In the genomic region with DNA sequence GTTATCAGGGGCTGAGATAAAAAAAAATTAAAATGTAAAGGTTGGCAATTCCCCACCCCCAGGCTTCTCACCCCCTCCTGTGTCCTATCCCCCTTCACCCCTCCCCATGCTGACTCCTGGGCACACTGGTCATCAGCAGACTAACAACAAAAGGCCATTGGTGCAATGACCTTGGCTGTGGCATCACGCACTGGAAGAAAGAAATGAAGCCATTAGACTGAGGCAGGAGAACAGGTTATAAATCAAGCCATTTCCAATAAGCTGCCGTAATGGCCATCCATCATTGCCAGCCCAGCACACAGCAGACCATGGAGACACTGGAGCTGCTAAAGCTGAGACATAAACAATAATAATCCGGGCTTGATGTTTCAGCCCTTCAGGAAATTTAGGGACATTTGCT, we compare ENCODE assay signal across 18 cellular contexts.
DNase-seq lines count a peak whose midpoint lies in the region; TF ChIP-seq lines count a peak whose summit lies in the region.
"Had no signal": no experiment of that assay in that cellular context is flagged by ENCODE, and none has a peak within 500 bp of the region (broad histone marks: within the 10 kb centered on the region; RNA-seq: fewer than 3 reads in every experiment).

No MANE protein-coding gene starts in this region.

- TF ChIP-seq CTCF in adrenal gland (IDR thresholded peaks at IDR 0.05) (no peak), progenitor cell of endocrine pancreas (IDR thresholded peaks at IDR 0.05; ENCODE audit: unreplicated experiment) (no peak), vagina (IDR thresholded peaks at IDR 0.05) (no peak)

- no peak overlapping the region for H3K4me3 ChIP-seq in adrenal gland
- no peak overlapping the region for H3K4me3 ChIP-seq in vagina
- H3K4me3 ChIP-seq: PC-9 had no signal

- peak overlapping the region; percentile 92 for H3K27ac Mint-ChIP-seq in progenitor cell of endocrine pancreas
- H3K27ac Mint-ChIP-seq: CD4-positive, CD25-positive, alpha-beta regulatory T cell; T-cell had no signal

- peaks cover 14% of the 10 kb centered on the region for H3K9me3 Mint-ChIP-seq in progenitor cell of endocrine pancreas (ENCODE audit: low read depth)

- H3K4me1 Mint-ChIP-seq in progenitor cell of endocrine pancreas (ENCODE audit: low read depth), result peaks cover 46% of the 10 kb centered on the region
- H3K4me1 Mint-ChIP-seq: CD4-positive, CD25-positive, alpha-beta regulatory T cell; T-cell had no signal

- intact Hi-C loops in adrenal gland (cut with DNase I) (no loop called here), vagina (cut with DNase I) (no loop called here)

- H3K36me3 Mint-ChIP-seq in progenitor cell of endocrine pancreas (ENCODE audit: insufficient read depth), result peaks cover 15% of the 10 kb centered on the region
- H3K36me3 Mint-ChIP-seq: CD4-positive, CD25-positive, alpha-beta regulatory T cell; T-cell had no signal

- 28 to 38% (median 31%) methylated on average over 3 of the region's 3 CpGs for WGBS in adrenal gland, 4 donors

- H3K27me3 Mint-ChIP-seq in progenitor cell of endocrine pancreas, result no peaks in the 10 kb centered on the region
- H3K27me3 Mint-ChIP-seq: CD4-positive, CD25-positive, alpha-beta regulatory T cell; T-cell had no signal

- H3K9me3 ChIP-seq in adrenal gland (replicated peaks in 1 of 3), result no peaks in the 10 kb centered on the region
- no peaks in the 10 kb centered on the region for H3K9me3 ChIP-seq in vagina
- H3K9me3 ChIP-seq: Caco-2, SK-N-SH had no signal

- H3K27ac ChIP-seq in adrenal gland, result peak overlapping the region in 4 of 5 donors; percentile 51 to 78 (median 57)
- no peak overlapping the region for H3K27ac ChIP-seq in vagina
- H3K27ac ChIP-seq: PC-9 had no signal

- TF ChIP-seq POLR2A in adrenal gland (IDR thresholded peaks at IDR 0.05), result no peak
- TF ChIP-seq POLR2A in vagina (IDR thresholded peaks at IDR 0.05), result no peak

- H3K27me3 ChIP-seq in adrenal gland, result no peaks in the 10 kb centered on the region
- no peaks in the 10 kb centered on the region for H3K27me3 ChIP-seq in vagina

- peak in 2 of 3 experiments; percentile 75 to 96 for DNase-seq in NCI-H1417 (lab: John Stamatoyannopoulos, UW)
- DNase-seq in NCI-H2227 treated with DMSO at 0.1 percent for 48 hours (lab: John Stamatoyannopoulos, UW), result peak; percentile 58
- peak; percentile 76 to 91 (median 88) for DNase-seq in adrenal gland
- DNase-seq in progenitor cell of endocrine pancreas (ENCODE audit: low spot score, unreplicated experiment), result peak; percentile 23
- no peak for DNase-seq in vagina (ENCODE audit: extremely low spot score in 2 of 2)
- no peak for DNase-seq in NCI-H1694 (lab: John Stamatoyannopoulos, UW)
- no peak for DNase-seq in NK-92 treated with Interleukin-12 subunit alpha and Interleukin-12 subunit beta, amount 100 ng/mL, for 24 hours (lab: John Stamatoyannopoulos, UW)
- DNase-seq: Caco-2; CD4-positive, CD25-positive, alpha-beta regulatory T cell; Karpas-422; MM.1S; NCI-H1105; NCI-H2029; NCI-H2171 treated with DMSO at 0.1 percent for 48 hours; NCI-H510A; PC-9; SK-N-SH; T-cell had no signal

- peaks cover 6 to 43% of the 10 kb centered on the region in 2 donors for H3K4me1 ChIP-seq in adrenal gland (replicated peaks in 1 of 2)
- H3K4me1 ChIP-seq in vagina, result peaks cover 9% of the 10 kb centered on the region

- H3K36me3 ChIP-seq in adrenal gland (replicated peaks in 1 of 2) (no peaks in the 10 kb centered on the region), vagina (no peaks in the 10 kb centered on the region)

- H3K4me3 Mint-ChIP-seq in progenitor cell of endocrine pancreas (ENCODE audit: low read depth), result peak overlapping the region; percentile 2
- H3K4me3 Mint-ChIP-seq: CD4-positive, CD25-positive, alpha-beta regulatory T cell; T-cell had no signal

Comparison
In these comparisons a context has a peak if more than half of its experiments do, and no peak if none do; other contexts are left out.
1. DNase-seq: peak in NCI-H1417 (2 of 3), NCI-H2227 treated with DMSO at 0.1 percent for 48 hours (single experiment), adrenal gland (7 of 7) and progenitor cell of endocrine pancreas (single experiment); none in vagina (0 of 2), NCI-H1694 (single experiment) and NK-92 treated with Interleukin-12 subunit alpha and Interleukin-12 subunit beta, amount 100 ng/mL, for 24 hours (single experiment).